15 cellular contexts compared by ENCODE assay signal in the genomic region with DNA sequence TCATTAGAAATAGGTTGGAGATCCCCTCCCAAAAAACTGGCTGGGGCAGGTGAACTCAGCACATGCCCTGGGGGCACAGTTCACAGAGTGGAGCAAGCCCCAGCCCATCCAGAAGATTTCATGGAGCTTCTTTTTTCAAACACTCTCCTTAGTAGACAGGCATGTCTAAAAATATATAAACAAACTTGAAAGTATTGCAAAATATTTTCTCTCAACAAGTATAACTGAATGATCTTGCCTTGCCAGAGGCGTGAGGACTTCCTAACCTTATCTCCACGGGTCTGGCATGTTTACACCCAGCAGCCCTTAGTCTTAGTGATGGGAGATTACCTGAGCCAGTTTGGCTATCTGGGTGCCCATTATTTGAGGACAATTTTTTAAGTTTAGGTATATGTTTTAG.
"Had no signal": no experiment of that assay in that cellular context is flagged by ENCODE, and none has a peak within 500 bp of the region (broad histone marks: within the 10 kb centered on the region; RNA-seq: fewer than 3 reads in every experiment).

No MANE protein-coding gene starts in this region.

- H3K27ac ChIP-seq: gastroesophageal sphincter, parathyroid adenoma had no signal

- DNase-seq: activated CD4-positive, alpha-beta T cell treated with anti-CD3 and anti-CD28 coated beads, Interleukin-2, amount 10 ng/mL, durations not matched to agents 24 days and 14 days; activated CD8-positive, alpha-beta memory T cell treated with anti-CD3 and anti-CD28 coated beads for 24 hours; activated naive CD8-positive, alpha-beta T cell treated with anti-CD3 and anti-CD28 coated beads, Interleukin-2, amount 10 ng/mL, durations not matched to agents 7 days and 5 days; effector CD8-positive, alpha-beta T cell; left colon; naive thymus-derived CD4-positive, alpha-beta T cell; stimulated activated CD4-positive, alpha-beta T cell treated with anti-CD3 and anti-CD28 coated beads, Interleukin-12 subunit alpha, Interleukin-12 subunit beta, amount 100 ng/mL, for 4 hours; stimulated activated CD4-positive, alpha-beta T cell treated with anti-CD3 and anti-CD28 coated beads, Interleukin-2, amount 100 ng/mL, for 24 hours; T-helper 17 cell had no signal

- H3K4me1 Mint-ChIP-seq: activated CD4-positive, alpha-beta T cell treated with anti-CD3 and anti-CD28 coated beads, Interleukin-2, amount 10 ng/mL, durations not matched to agents 24 days and 14 days; activated naive CD8-positive, alpha-beta T cell treated with anti-CD3 and anti-CD28 coated beads, Interleukin-2, amount 10 ng/mL, durations not matched to agents 7 days and 5 days; brain; naive thymus-derived CD4-positive, alpha-beta T cell; stimulated activated effector memory CD8-positive, alpha-beta T cell treated with anti-CD3 and anti-CD28 coated beads, Interleukin-12 subunit alpha, Interleukin-12 subunit beta, amount 100 ng/mL, for 72 hours; T-helper 17 cell had no signal

- H3K4me1 ChIP-seq: gastroesophageal sphincter had no signal

- H3K9me3 Mint-ChIP-seq: activated CD4-positive, alpha-beta T cell treated with anti-CD3 and anti-CD28 coated beads, Interleukin-2, amount 10 ng/mL, durations not matched to agents 24 days and 14 days; activated naive CD8-positive, alpha-beta T cell treated with anti-CD3 and anti-CD28 coated beads, Interleukin-2, amount 10 ng/mL, durations not matched to agents 7 days and 5 days; activated T-helper 1 cell treated with anti-CD3 and anti-CD28 coated beads, Interleukin-12 subunit alpha, Interleukin-12 subunit beta, Interleukin-2, Interleukin-4 antibody, amounts not matched to agents 30 ng/mL and 10 ng/mL and 1 ng/mL, durations not matched to agents 14 hours and 24 hours and 36 hours had no signal

- H3K36me3 Mint-ChIP-seq: activated naive CD8-positive, alpha-beta T cell treated with anti-CD3 and anti-CD28 coated beads, Interleukin-2, amount 10 ng/mL, durations not matched to agents 7 days and 5 days; brain; naive thymus-derived CD4-positive, alpha-beta T cell; stimulated activated effector memory CD8-positive, alpha-beta T cell treated with anti-CD3 and anti-CD28 coated beads, Interleukin-12 subunit alpha, Interleukin-12 subunit beta, amount 100 ng/mL, for 72 hours had no signal

- H2AFZ ChIP-seq: parathyroid adenoma had no signal

- H3K27me3 ChIP-seq: gastroesophageal sphincter had no signal

- H3K9ac ChIP-seq: parathyroid adenoma had no signal

- H3K4me3 Mint-ChIP-seq: activated CD4-positive, alpha-beta T cell treated with anti-CD3 and anti-CD28 coated beads, Interleukin-2, amount 10 ng/mL, durations not matched to agents 24 days and 14 days; activated naive CD8-positive, alpha-beta T cell treated with anti-CD3 and anti-CD28 coated beads, Interleukin-2, amount 10 ng/mL, durations not matched to agents 7 days and 5 days; activated T-helper 1 cell treated with anti-CD3 and anti-CD28 coated beads, Interleukin-12 subunit alpha, Interleukin-12 subunit beta, Interleukin-2, Interleukin-4 antibody, amounts not matched to agents 30 ng/mL and 10 ng/mL and 1 ng/mL, durations not matched to agents 14 hours and 24 hours and 36 hours; brain; naive thymus-derived CD4-positive, alpha-beta T cell; stimulated activated effector memory CD8-positive, alpha-beta T cell treated with anti-CD3 and anti-CD28 coated beads, Interleukin-12 subunit alpha, Interleukin-12 subunit beta, amount 100 ng/mL, for 72 hours; T-helper 17 cell; WTC11 had no signal

- H3K79me2 ChIP-seq: parathyroid adenoma had no signal

- H3K27ac Mint-ChIP-seq: activated CD4-positive, alpha-beta T cell treated with anti-CD3 and anti-CD28 coated beads, Interleukin-2, amount 10 ng/mL, durations not matched to agents 24 days and 14 days; activated naive CD8-positive, alpha-beta T cell treated with anti-CD3 and anti-CD28 coated beads, Interleukin-2, amount 10 ng/mL, durations not matched to agents 7 days and 5 days; activated T-helper 1 cell treated with anti-CD3 and anti-CD28 coated beads, Interleukin-12 subunit alpha, Interleukin-12 subunit beta, Interleukin-2, Interleukin-4 antibody, amounts not matched to agents 30 ng/mL and 10 ng/mL and 1 ng/mL, durations not matched to agents 14 hours and 24 hours and 36 hours; brain; naive thymus-derived CD4-positive, alpha-beta T cell; stimulated activated effector memory CD8-positive, alpha-beta T cell treated with anti-CD3 and anti-CD28 coated beads, Interleukin-12 subunit alpha, Interleukin-12 subunit beta, amount 100 ng/mL, for 72 hours; T-helper 17 cell; WTC11 had no signal

- ATAC-seq: gastroesophageal sphincter; left colon; naive thymus-derived CD4-positive, alpha-beta T cell; stimulated activated effector memory CD8-positive, alpha-beta T cell treated with anti-CD3 and anti-CD28 coated beads, Interleukin-12 subunit alpha, Interleukin-12 subunit beta, amount 100 ng/mL, for 72 hours; T-helper 17 cell; WTC11 had no signal
